Comparison of ENCODE assay signal across 1 cellular context in genomic region chr7:37633048-37633447, GRCh38.
TF ChIP-seq lines count a peak whose summit lies in the region.

No MANE protein-coding gene starts in this region.

TF ChIP-seq in HEK293, 187 proteins besides CTCF, POLR2A, EP300 and RAD21 (continued from another document):
- TF ChIP-seq ZNF18 (tag by site-specific recombination; IDR thresholded peaks at IDR 0.05) = 0 out of 2 replicates have a peak, but pooled peaks have one; percentile 23
- no peak for TF ChIP-seq TRIM28 (IDR thresholded peaks at IDR 0.05; ENCODE audit: borderline replicate concordance, low read length)
- peak; percentile 93 for TF ChIP-seq ZNF580 (tag by site-specific recombination; IDR thresholded peaks at IDR 0.05)
- TF ChIP-seq ZNF843 (tag by site-specific recombination; IDR thresholded peaks at IDR 0.05) = peak; percentile 89
- peak; percentile 82; the same call in 1 of the 2 replicates for TF ChIP-seq HOXD13 (CRISPR knock-in tag; IDR thresholded peaks at IDR 0.05; ENCODE audit: borderline replicate concordance)
- no peak for TF ChIP-seq ZNF514 (tag by site-specific recombination; IDR thresholded peaks at IDR 0.05)
- no peak for TF ChIP-seq ZNF274 (IDR thresholded peaks at IDR 0.05; ENCODE audit: low read length)
- TF ChIP-seq ZNF274 (tag by site-specific recombination; IDR thresholded peaks at IDR 0.05; ENCODE audit: borderline replicate concordance) = no peak
- no peak for TF ChIP-seq ZNF626 (tag by site-specific recombination; IDR thresholded peaks at IDR 0.05)
- TF ChIP-seq ZIC2 (tag by site-specific recombination; IDR thresholded peaks at IDR 0.05) = no peak
- peak; percentile 43; the same call in 1 of the 2 replicates for TF ChIP-seq PRDM4 (tag by site-specific recombination; IDR thresholded peaks at IDR 0.05)
- peak; percentile 70 for TF ChIP-seq PRDM6 (tag by site-specific recombination; IDR thresholded peaks at IDR 0.05)
- no peak for TF ChIP-seq ZNF175 (tag by site-specific recombination; IDR thresholded peaks at IDR 0.05)
- no peak for TF ChIP-seq REPIN1 (tag by site-specific recombination; IDR thresholded peaks at IDR 0.05; ENCODE audit: low read depth)
